8 cellular contexts compared by ENCODE assay signal in genomic region chr4:147683717-147684700, GRCh38. TPM values are rescaled to one million over a fixed set of nuclear protein-coding genes. Genes with fewer than 3 reads are reported as not detected.
DNase-seq lines count a peak whose midpoint lies in the region; ATAC-seq and TF ChIP-seq lines count a peak whose summit lies in the region.

PRMT9 (minus strand) TSS chr4:147684163; CDS start chr4:147683987, 176 bp downstream.

- peak within 1 kb of the TSS; percentile 65 for H2AK9ac ChIP-seq in IMR-90 (replicated peaks; ENCODE audit: low read depth, low read length, poor library complexity)

- peak within 1 kb of the TSS; percentile 85 for H3K18ac ChIP-seq in IMR-90 (ENCODE audit: low read depth, low read length)

- CTCF ChIA-PET in IMR-90 (lab: Yijun Ruan, JAX) (interaction anchor here (0.6 to 1.4 kb wide), 5 partner anchors 18 to 182 kb away, joined by 3 to 6 read pairs (median 3); no protein-coding TSS in a partner anchor), PC-9 (lab: Charles Lee) (interaction anchor here (0.6 to 2.9 kb wide), 5 partner anchors 43 to 183 kb away, joined by 3 to 21 read pairs (median 6); no protein-coding TSS in a partner anchor)

- peaks cover 2 to 4% of the 10 kb centered on the region in 2 donors for H3K36me3 Mint-ChIP-seq in activated T-cell treated with anti-CD3 and anti-CD28 coated beads, Interleukin-2, amount 50 U/mL, for 72 hours (ENCODE audit: insufficient read depth in 2 of 2)

- H4K8ac ChIP-seq in IMR-90 (ENCODE audit: low read depth in 2 of 2, low read length in 2 of 2): peak within 1 kb of the TSS; percentile 89 to 98

- peak within 1 kb of the TSS; percentile 94 for H4K91ac ChIP-seq in IMR-90 (ENCODE audit: insufficient read depth, low read depth, low read length)

- dilution Hi-C loops in IMR-90 (cut with HindIII; ENCODE audit: low sequenced_read_pairs, unreplicated experiment): no loop called here

- peak within 1 kb of the TSS; percentile 78 for H2AK5ac ChIP-seq in IMR-90 (ENCODE audit: low read depth, low read length)

- H3K14ac ChIP-seq in IMR-90 (replicated peaks; ENCODE audit: low read depth, low read length): peak within 1 kb of the TSS; percentile 99

- H3K4me1 Mint-ChIP-seq in activated T-cell treated with anti-CD3 and anti-CD28 coated beads, Interleukin-2, amount 50 U/mL, for 72 hours (ENCODE audit: low read depth): peaks cover 30% of the 10 kb centered on the region

- H3K4me1 ChIP-seq in IMR-90 (ENCODE audit: control insufficient read depth, insufficient read depth, low read length): no peaks in the 10 kb centered on the region
- peaks cover 8% of the 10 kb centered on the region; the same call in 1 of the 2 replicates for H3K4me1 ChIP-seq in PC-9 (replicated peaks; ENCODE audit: insufficient read depth)
- peaks cover 0 to 21% (median 5%) of the 10 kb centered on the region in 3 donors for H3K4me1 ChIP-seq in esophagus squamous epithelium

- WGBS in IMR-90 (ENCODE audit: extremely low coverage in 2 of 2, insufficient read length in 1 of 2), 2 experiments: 0% methylated on average over 33 of the region's 69 CpGs; no CpG with 5 or more reads in 1 of the 2 experiments
- WGBS in esophagus squamous epithelium, 2 donors: 1% methylated on average over 16 to 19 of the region's 69 CpGs

- H3K36me3 ChIP-seq in IMR-90 (ENCODE audit: control insufficient read depth, insufficient read depth, low read length): peaks cover 4% of the 10 kb centered on the region; the same call in 1 of the 2 replicates
- no peaks in the 10 kb centered on the region for H3K36me3 ChIP-seq in PC-9 (ENCODE audit: low read depth)
- H3K36me3 ChIP-seq in esophagus squamous epithelium: peaks cover 0 to 8% (median 0%) of the 10 kb centered on the region in 3 donors

- H3K9me3 ChIP-seq in IMR-90 (ENCODE audit: control insufficient read depth, insufficient read depth, low read length) (no peaks in the 10 kb centered on the region), PC-9 (ENCODE audit: insufficient read depth, low read depth) (no peaks in the 10 kb centered on the region), esophagus squamous epithelium (no peaks in the 10 kb centered on the region)

- peak within 1 kb of the TSS; percentile 89 for H3K27ac Mint-ChIP-seq in activated T-cell treated with anti-CD3 and anti-CD28 coated beads, Interleukin-2, amount 50 U/mL, for 72 hours

- in situ Hi-C loops in IMR-90 (cut with MboI; ENCODE audit: low sequenced_read_pairs): no loop called here

- H3K4ac ChIP-seq in IMR-90 (ENCODE audit: low read depth, low read length): peak within 1 kb of the TSS; percentile 93

- peak within 1 kb of the TSS; percentile 93 for H3K9ac ChIP-seq in IMR-90 (ENCODE audit: low read depth, low read length)

- TF ChIP-seq POLR2A in IMR-90 (IDR thresholded peaks at IDR 0.05; ENCODE audit: low read depth, low read length): peak; percentile 94
- peak in 3 of 4 donors; percentile 46 to 83 (median 68) for TF ChIP-seq POLR2A in esophagus squamous epithelium (IDR thresholded peaks at IDR 0.05)

- H3K4me2 ChIP-seq in IMR-90 (ENCODE audit: low read depth, low read length) (peak within 1 kb of the TSS; percentile 96), PC-9 (peak within 1 kb of the TSS; percentile 85)

- peak within 1 kb of the TSS; percentile 85 for H3K23ac ChIP-seq in IMR-90 (ENCODE audit: low read depth, low read length)

- peaks cover 15% of the 10 kb centered on the region for H3K27me3 Mint-ChIP-seq in activated T-cell treated with anti-CD3 and anti-CD28 coated beads, Interleukin-2, amount 50 U/mL, for 72 hours (ENCODE audit: low read depth)

- ATAC-seq in GM21529 (IDR thresholded peaks at IDR 0.05; ENCODE audit: unreplicated experiment) (peak; percentile 99), IMR-90 (ENCODE audit: low read depth) (peak; percentile 99)
- peak; percentile 100 for ATAC-seq in activated T-cell treated with anti-CD3 and anti-CD28 coated beads, Interleukin-2, amount 50 U/mL, for 72 hours (replicated peaks in 1 of 2)

- H3K4me3 ChIP-seq in IMR-90 (ENCODE audit: insufficient read depth, low read depth, low read length) (peak within 1 kb of the TSS; percentile 82), PC-9 (peak within 1 kb of the TSS; percentile 82), esophagus squamous epithelium (peak within 1 kb of the TSS; percentile 50 to 87 (median 74))

- H3F3A ChIP-seq in PC-9 (ENCODE audit: insufficient read depth, low read depth): no peaks in the 10 kb centered on the region

- no peaks in the 10 kb centered on the region; the same call in 1 of the 2 replicates for H3K9me1 ChIP-seq in IMR-90 (ENCODE audit: insufficient read depth, low read length)

- peak within 1 kb of the TSS; percentile 92 for H3K56ac ChIP-seq in IMR-90 (ENCODE audit: extremely low read depth, insufficient read depth, low read length)

- no peak; the same call in 1 of the 2 replicates for TF ChIP-seq RAD21 in IMR-90 (IDR thresholded peaks at IDR 0.05; ENCODE audit: low read length)

- no peak within 1 kb of the TSS for H2BK20ac ChIP-seq in IMR-90 (ENCODE audit: low read depth, low read length)

- DNase-seq in DMS53 treated with DMSO at 0.1 percent for 48 hours (lab: John Stamatoyannopoulos, UW; ENCODE audit: unreplicated experiment) (peak; percentile 60), IMR-90 (peak; percentile 97), PC-9 (peak; percentile 69 to 89), esophagus squamous epithelium (lab: John Stamatoyannopoulos, UW) (peak; percentile 16), myocyte (ENCODE audit: low read depth) (peak; percentile 91)
- DNase-seq in activated T-cell treated with anti-CD3 and anti-CD28 coated beads, Interleukin-2, amount 50 U/mL, for 72 hours: peak; percentile 90 to 94
- peak; percentile 69 to 85 for DNase-seq in stimulated activated CD8-positive, alpha-beta memory T cell treated with anti-CD3 and anti-CD28 coated beads, Interleukin-7, amount 100 ng/mL, for 4 hours (ENCODE audit: low read depth in 2 of 2)

- no TSS peak for BruUV-seq in IMR-90 (replicated peaks; lab: Mats Ljungman, UMichigan)
- TSS peak; percentile 99 for BruUV-seq in PC-9 (replicated peaks; lab: Mats Ljungman, UMichigan)

- peak within 1 kb of the TSS; percentile 76 for H2BK5ac ChIP-seq in IMR-90 (ENCODE audit: low read depth, low read length, poor library complexity, severe bottlenecking)

- no peak for TF ChIP-seq CTCF in IMR-90 (conservative IDR thresholded peaks at IDR 0.05; ENCODE audit: low read depth, low read length)
- TF ChIP-seq CTCF in PC-9 (conservative IDR thresholded peaks at IDR 0.05): no peak
- no peak for TF ChIP-seq CTCF in esophagus squamous epithelium (IDR thresholded peaks at IDR 0.05)

- peaks cover 26% of the 10 kb centered on the region for H3K79me2 ChIP-seq in PC-9 (ENCODE audit: low read depth)

- H2BK120ac ChIP-seq in IMR-90 (ENCODE audit: low read depth, low read length): peak within 1 kb of the TSS; percentile 81

- POLR2A ChIA-PET in IMR-90 (lab: Charles Lee; ENCODE audit: unreplicated experiment): interaction anchor here (0.6 to 1.9 kb wide), 7 partner anchors 10 to 1320 kb away, joined by 3 to 19 read pairs (median 5); partner anchors contain the start of genes ARHGAP10 and TMEM184C
- POLR2A ChIA-PET in PC-9 (lab: Charles Lee; ENCODE audit: unreplicated experiment): interaction anchor here (0.6 to 0.7 kb wide), 2 partner anchors 48 to 60 kb away, joined by 4 to 12 read pairs; partner anchors contain the start of gene ARHGAP10

- no peaks in the 10 kb centered on the region for H3K27me3 ChIP-seq in IMR-90 (ENCODE audit: control insufficient read depth, insufficient read depth, low read length)
- no peaks in the 10 kb centered on the region for H3K27me3 ChIP-seq in PC-9 (ENCODE audit: insufficient read depth, low read depth)
- H3K27me3 ChIP-seq in esophagus squamous epithelium: no peaks in the 10 kb centered on the region

- H3K9me3 Mint-ChIP-seq in activated T-cell treated with anti-CD3 and anti-CD28 coated beads, Interleukin-2, amount 50 U/mL, for 72 hours: no peaks in the 10 kb centered on the region

- H2BK15ac ChIP-seq in IMR-90 (ENCODE audit: low read depth, low read length): peak within 1 kb of the TSS; percentile 47; the same call in 2 of the 3 replicates

- H3K27ac ChIP-seq in IMR-90 (ENCODE audit: insufficient read depth, low read length) (peak within 1 kb of the TSS; percentile 87), PC-9 (peak within 1 kb of the TSS; percentile 59), esophagus squamous epithelium (peak within 1 kb of the TSS; percentile 75 to 94 (median 90))

- peaks cover 0 to 38% of the 10 kb centered on the region in 2 experiments for H3K79me1 ChIP-seq in IMR-90 (ENCODE audit: low read depth in 1 of 2, low read length in 2 of 2)

- peak within 1 kb of the TSS; percentile 90 for H2AFZ ChIP-seq in IMR-90 (replicated peaks; ENCODE audit: low read length, poor library complexity)
- peak within 1 kb of the TSS; percentile 97 for H2AFZ ChIP-seq in PC-9

- H3K9me2 ChIP-seq in PC-9 (ENCODE audit: insufficient read depth): no peaks in the 10 kb centered on the region

- H4K20me1 ChIP-seq in IMR-90 (ENCODE audit: insufficient read depth, low read length) (no peaks in the 10 kb centered on the region), PC-9 (ENCODE audit: insufficient read depth) (no peaks in the 10 kb centered on the region; the same call in 1 of the 2 replicates)

- H4K5ac ChIP-seq in IMR-90 (ENCODE audit: low read depth, low read length): peak within 1 kb of the TSS; percentile 92

- H3K4me3 Mint-ChIP-seq in activated T-cell treated with anti-CD3 and anti-CD28 coated beads, Interleukin-2, amount 50 U/mL, for 72 hours: peak within 1 kb of the TSS; percentile 88 to 93

- intact Hi-C loops in IMR-90 (cut with micrococcal nuclease): loop anchor here (1.0 to 5.0 kb wide), 2 partner anchors 48 to 183 kb away; partner anchors contain the start of gene ARHGAP10
- intact Hi-C loops in PC-9 (cut with micrococcal nuclease; ENCODE audit: unreplicated experiment): loop anchor here (5.0 kb wide), 1 partner anchor 67 kb away; the partner anchor contains the start of gene TMEM184C
- intact Hi-C loops in esophagus squamous epithelium (cut with DNase I): no loop called here

TF ChIP-seq in IMR-90, 13 proteins besides CTCF, POLR2A, EP300 and RAD21 (continues in another document):
- no peak for TF ChIP-seq RCOR1 (IDR thresholded peaks at IDR 0.05; ENCODE audit: insufficient replicate concordance, low read length)

RNA-seq across cellular contexts. Expression of gene PRMT9, which starts in this region (rescaled TPM):
- total RNA-seq in IMR-90 (2012; rRNA removed) (14.2 and 15.6 TPM in 2 replicates), PC-9 (2021) (8.4 and 9.0 TPM in 2 replicates), esophagus squamous epithelium (1 to 10 TPM; 3.2 to 8.1 (median 5.9) TPM), myocyte (8.7 and 8.9 TPM in 2 replicates)
- polyA plus RNA-seq in IMR-90 (2012; rRNA removed): 3.4 and 5.0 TPM in 2 replicates
- 1.2 and 1.3 TPM in 2 replicates for polyA plus RNA-seq in IMR-90 (2012; cell fraction: cytosol; rRNA removed)
- 2.6 and 17.2 TPM in 2 replicates for polyA plus RNA-seq in IMR-90 (2012; cell fraction: nucleus; rRNA removed; ENCODE audit: low replicate concordance)
- 1 to 10 TPM; 8.9 to 9.0 TPM for total RNA-seq in activated T-cell treated with anti-CD3 and anti-CD28 coated beads, Interleukin-2, amount 50 U/mL, for 72 hours
- polyA plus RNA-seq in myocyte (2012): 4.0 TPM

Comparison
In these comparisons a context has a peak if more than half of its experiments do, and no peak if none do; other contexts are left out.
1. Peak in every context shown above with its lines: DNase-seq, ATAC-seq, H3K4me3 ChIP-seq and H3K27ac ChIP-seq.
2. DNase-seq: peak in every context shown above with its lines; median percentile 97 in IMR-90; 92 in activated T-cell treated with anti-CD3 and anti-CD28 coated beads, Interleukin-2, amount 50 U/mL, for 72 hours; 91 in myocyte; 79 in PC-9; 77 in stimulated activated CD8-positive, alpha-beta memory T cell treated with anti-CD3 and anti-CD28 coated beads, Interleukin-7, amount 100 ng/mL, for 4 hours; 60 in DMS53 treated with DMSO at 0.1 percent for 48 hours; 16 in esophagus squamous epithelium.